ENCODE assay signal across 1 cellular context in genomic region chr3:115857518-115858136, GRCh38.
TF ChIP-seq lines count a peak whose summit lies in the region.

No MANE protein-coding gene starts in this region.

TF ChIP-seq in HepG2, 621 proteins besides CTCF, POLR2A, EP300 and RAD21 (continued from another document):
- TF ChIP-seq IRF9 (CRISPR knock-in tag; IDR thresholded peaks at IDR 0.05; ENCODE audit: borderline replicate concordance) (no peak), ZNF747 (CRISPR knock-in tag; IDR thresholded peaks at IDR 0.05; ENCODE audit: borderline replicate concordance) (no peak), FOXA3 (CRISPR knock-in tag; IDR thresholded peaks at IDR 0.05) (no peak), ZNF414 (CRISPR knock-in tag; IDR thresholded peaks at IDR 0.05) (no peak)
- TF ChIP-seq, protein P1, sequence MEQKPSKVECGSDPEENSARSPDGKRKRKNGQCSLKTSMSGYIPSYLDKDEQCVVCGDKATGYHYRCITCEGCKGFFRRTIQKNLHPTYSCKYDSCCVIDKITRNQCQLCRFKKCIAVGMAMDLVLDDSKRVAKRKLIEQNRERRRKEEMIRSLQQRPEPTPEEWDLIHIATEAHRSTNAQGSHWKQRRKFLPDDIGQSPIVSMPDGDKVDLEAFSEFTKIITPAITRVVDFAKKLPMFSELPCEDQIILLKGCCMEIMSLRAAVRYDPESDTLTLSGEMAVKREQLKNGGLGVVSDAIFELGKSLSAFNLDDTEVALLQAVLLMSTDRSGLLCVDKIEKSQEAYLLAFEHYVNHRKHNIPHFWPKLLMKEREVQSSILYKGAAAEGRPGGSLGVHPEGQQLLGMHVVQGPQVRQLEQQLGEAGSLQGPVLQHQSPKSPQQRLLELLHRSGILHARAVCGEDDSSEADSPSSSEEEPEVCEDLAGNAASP (CRISPR knock-in tag; IDR thresholded peaks at IDR 0.05; ENCODE audit: borderline replicate concordance), result no peak
